Comparison of ENCODE assay signal across 17 cellular contexts in the genomic region with DNA sequence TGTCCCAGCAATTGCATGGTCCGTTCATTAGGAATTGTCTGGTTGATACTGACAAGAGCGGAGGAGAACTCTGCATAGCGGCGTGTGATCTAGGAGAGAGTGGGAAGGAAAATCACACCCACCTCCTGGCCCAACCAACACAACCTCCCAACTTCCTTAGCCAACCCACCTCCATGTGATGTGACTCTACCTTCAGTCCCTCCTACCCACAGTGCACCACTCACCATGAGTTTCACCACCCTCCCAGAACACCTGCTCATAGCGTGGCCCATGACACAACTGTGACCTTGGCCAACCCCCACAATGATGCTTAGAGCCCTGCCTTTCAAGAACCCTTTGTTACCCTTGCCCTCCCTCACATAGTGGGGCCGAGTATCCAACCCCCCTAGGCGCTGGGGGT.
"Had no signal": no experiment of that assay in that cellular context is flagged by ENCODE, and none has a peak within 500 bp of the region (broad histone marks: within the 10 kb centered on the region; RNA-seq: fewer than 3 reads in every experiment).

No MANE protein-coding gene starts in this region.

- FAIRE-seq: pancreas had no signal

- H3K9me3 Mint-ChIP-seq: brain, immature natural killer cell, WTC11 had no signal

- H3K4me1 Mint-ChIP-seq: brain, WTC11 had no signal

- H3K27ac ChIP-seq: lower lobe of right lung, pancreas, transverse colon had no signal

- H3K4me3 Mint-ChIP-seq: activated naive CD8-positive, alpha-beta T cell; brain; immature natural killer cell; WTC11 had no signal

- H3K27me3 Mint-ChIP-seq: activated naive CD8-positive, alpha-beta T cell had no signal

- H3K4me1 ChIP-seq: lower lobe of right lung, pancreas, transverse colon had no signal

- DNase-seq: activated CD4-positive, alpha-beta T cell treated with anti-CD3 and anti-CD28 coated beads for 48 hours; activated CD8-positive, alpha-beta memory T cell treated with anti-CD3 and anti-CD28 coated beads for 24 hours; cortex of kidney; effector CD4-positive, alpha-beta T cell; foreskin melanocyte; head of caudate nucleus; immature natural killer cell; lower lobe of right lung; pancreas; SHP77; stimulated activated CD4-positive, alpha-beta T cell treated with anti-CD3 and anti-CD28 coated beads, Interleukin-2, amount 100 ng/mL, for 48 hours; stimulated activated naive CD4-positive, alpha-beta T cell; transverse colon had no signal

- H3K27ac Mint-ChIP-seq: activated naive CD8-positive, alpha-beta T cell; WTC11 had no signal

- ATAC-seq: pancreas, SK-N-SH treated with all-trans-retinoic acid at 6 μM for 48 hours, WTC11 had no signal

- H3K9me3 ChIP-seq: lower lobe of right lung, pancreas, transverse colon had no signal

- H3K27me3 ChIP-seq: pancreas, transverse colon had no signal

- H3K4me3 ChIP-seq: lower lobe of right lung, pancreas, transverse colon had no signal
